19 cellular contexts compared by ENCODE assay signal in genomic region chr5:127962491-127962890, GRCh38.
DNase-seq lines count a peak whose midpoint lies in the region; TF ChIP-seq lines count a peak whose summit lies in the region.
"Had no signal": no experiment of that assay in that cellular context is flagged by ENCODE, and none has a peak within 500 bp of the region (broad histone marks: within the 10 kb centered on the region; RNA-seq: fewer than 3 reads in every experiment).

No MANE protein-coding gene starts in this region.

- H3K36me3 ChIP-seq in BLaER1 (peaks cover 7% of the 10 kb centered on the region), MG63 (no peaks in the 10 kb centered on the region), brain microvascular endothelial cell (replicated peaks) (no peaks in the 10 kb centered on the region), mucosa of rectum (ENCODE audit: control insufficient read depth in 2 of 2, insufficient read depth in 2 of 2, low read length in 2 of 2) (peaks cover 0 to 5% of the 10 kb centered on the region in 2 donors)
- H3K36me3 ChIP-seq: BE2C, HAP-1 had no signal

- H3K9ac ChIP-seq in BLaER1 (no peak overlapping the region), mucosa of rectum (ENCODE audit: low read depth in 1 of 2, low read length in 2 of 2) (no peak overlapping the region)

- peaks cover 3% of the 10 kb centered on the region for H3K36me3 Mint-ChIP-seq in activated naive CD4-positive, alpha-beta T cell treated with anti-CD3 and anti-CD28 coated beads, Interleukin-2, amount 10 ng/mL, durations not matched to agents 7 days and 5 days

- no peak overlapping the region for H3K27ac Mint-ChIP-seq in activated naive CD4-positive, alpha-beta T cell treated with anti-CD3 and anti-CD28 coated beads, Interleukin-2, amount 10 ng/mL, durations not matched to agents 7 days and 5 days
- H3K27ac Mint-ChIP-seq: CD4-positive, alpha-beta T cell; IgD-negative memory B cell had no signal

- H3K9me3 ChIP-seq in BLaER1 (peaks cover 9% of the 10 kb centered on the region), MG63 (no peaks in the 10 kb centered on the region), mucosa of rectum (ENCODE audit: control insufficient read depth in 2 of 2, low read length in 2 of 2) (no peaks in the 10 kb centered on the region)
- H3K9me3 ChIP-seq: BE2C, HAP-1 had no signal

- no peaks in the 10 kb centered on the region for H3K27me3 Mint-ChIP-seq in activated naive CD4-positive, alpha-beta T cell treated with anti-CD3 and anti-CD28 coated beads, Interleukin-2, amount 10 ng/mL, durations not matched to agents 7 days and 5 days
- H3K27me3 Mint-ChIP-seq: CD4-positive, alpha-beta T cell; IgD-negative memory B cell had no signal

- DNase-seq in MG63 (peak; percentile 14), brain microvascular endothelial cell (peak; percentile 10), putamen (ENCODE audit: low spot score) (no peak), H4 (ENCODE audit: low spot score) (no peak)
- no peak for DNase-seq in stimulated activated CD4-positive, alpha-beta T cell treated with anti-CD3 and anti-CD28 coated beads, Interleukin-4, amount 100 ng/mL, for 24 hours
- no peak for DNase-seq in activated naive CD4-positive, alpha-beta T cell treated with anti-CD3 and anti-CD28 coated beads, Interleukin-2, amount 10 ng/mL, durations not matched to agents 7 days and 5 days
- DNase-seq: ACHN; BE2C; Calu3; CD4-positive, alpha-beta T cell; DMS53; DND-41; EL had no signal

- no peaks in the 10 kb centered on the region for H3K9me3 Mint-ChIP-seq in activated naive CD4-positive, alpha-beta T cell treated with anti-CD3 and anti-CD28 coated beads, Interleukin-2, amount 10 ng/mL, durations not matched to agents 7 days and 5 days
- H3K9me3 Mint-ChIP-seq: CD4-positive, alpha-beta T cell had no signal

- H3K4me3 Mint-ChIP-seq in activated naive CD4-positive, alpha-beta T cell treated with anti-CD3 and anti-CD28 coated beads, Interleukin-2, amount 10 ng/mL, durations not matched to agents 7 days and 5 days, result no peak overlapping the region
- H3K4me3 Mint-ChIP-seq: CD4-positive, alpha-beta T cell; IgD-negative memory B cell had no signal

- H3K4me1 ChIP-seq in BLaER1 (peaks cover 41% of the 10 kb centered on the region), mucosa of rectum (ENCODE audit: control insufficient read depth in 2 of 2, insufficient read depth in 2 of 2, low read length in 2 of 2) (peaks cover 17 to 44% of the 10 kb centered on the region in 2 donors)
- H3K4me1 ChIP-seq: BE2C, HAP-1 had no signal

- H3K27ac ChIP-seq in BLaER1 (peak overlapping the region; percentile 90; the same call in 1 of the 2 replicates), brain microvascular endothelial cell (no peak overlapping the region), mucosa of rectum (ENCODE audit: low read depth in 2 of 2, low read length in 2 of 2) (peak overlapping the region; percentile 31 to 60)
- H3K27ac ChIP-seq: C4-2B had no signal

- no peak for TF ChIP-seq CTCF in brain microvascular endothelial cell (IDR thresholded peaks at IDR 0.05; ENCODE audit: low read depth, low read length, missing control alignments)

- no peaks in the 10 kb centered on the region for H4K20me1 ChIP-seq in BLaER1

- H3K27me3 ChIP-seq in BLaER1, result no peaks in the 10 kb centered on the region
- H3K27me3 ChIP-seq in MG63, result no peaks in the 10 kb centered on the region
- H3K27me3 ChIP-seq in brain microvascular endothelial cell (replicated peaks), result no peaks in the 10 kb centered on the region
- H3K27me3 ChIP-seq in mucosa of rectum (ENCODE audit: control insufficient read depth in 2 of 2, insufficient read depth in 2 of 2, low read length in 2 of 2), result no peaks in the 10 kb centered on the region
- H3K27me3 ChIP-seq: BE2C had no signal

- H3K4me1 Mint-ChIP-seq in activated naive CD4-positive, alpha-beta T cell treated with anti-CD3 and anti-CD28 coated beads, Interleukin-2, amount 10 ng/mL, durations not matched to agents 7 days and 5 days, result peaks cover 2% of the 10 kb centered on the region

- CTCF ChIA-PET in activated naive CD4-positive, alpha-beta T cell treated with anti-CD3 and anti-CD28 coated beads, Interleukin-2, amount 10 ng/mL, durations not matched to agents 7 days and 5 days (lab: Charles Lee), result no interaction called here

- peak overlapping the region; percentile 77; the same call in 1 of the 2 replicates for H3K4me2 ChIP-seq in BLaER1

- H3K4me3 ChIP-seq in BLaER1 (no peak overlapping the region), MG63 (no peak overlapping the region), brain microvascular endothelial cell (ENCODE audit: low read depth, low read length) (no peak overlapping the region), mucosa of rectum (ENCODE audit: low read length in 2 of 2) (no peak overlapping the region)
- H3K4me3 ChIP-seq: GM12878, HAP-1 had no signal

- in situ Hi-C loops in brain microvascular endothelial cell (cut with HindIII; ENCODE audit: low pct_ligation_motif_present, low sequenced_read_pairs), result no loop called here

Comparison
In these comparisons a context has a peak if more than half of its experiments do, and no peak if none do; other contexts are left out.
1. DNase-seq: peak in MG63 (single experiment) and brain microvascular endothelial cell (single experiment); none in stimulated activated CD4-positive, alpha-beta T cell treated with anti-CD3 and anti-CD28 coated beads, Interleukin-4, amount 100 ng/mL, for 24 hours (single experiment), putamen (single experiment), activated naive CD4-positive, alpha-beta T cell treated with anti-CD3 and anti-CD28 coated beads, Interleukin-2, amount 10 ng/mL, durations not matched to agents 7 days and 5 days (single experiment) and H4 (single experiment).